ENCODE assay signal across 28 cellular contexts in genomic region chr17:31673076-31673475, GRCh38.
DNase-seq lines count a peak whose midpoint lies in the region; ATAC-seq and TF ChIP-seq lines count a peak whose summit lies in the region.
"Had no signal": no experiment of that assay in that cellular context is flagged by ENCODE, and none has a peak within 500 bp of the region (broad histone marks: within the 10 kb centered on the region; RNA-seq: fewer than 3 reads in every experiment).

No MANE protein-coding gene starts in this region.

- no peak overlapping the region for H3K27ac ChIP-seq in SK-N-SH (ENCODE audit: low read depth in 2 of 2, low read length in 1 of 2)
- H3K27ac ChIP-seq in IMR-90 (ENCODE audit: insufficient read depth, low read length) = no peak overlapping the region
- H3K27ac ChIP-seq: 22Rv1, C4-2B had no signal

- no peaks in the 10 kb centered on the region for H4K20me1 ChIP-seq in SK-N-SH (ENCODE audit: insufficient read depth)
- no peaks in the 10 kb centered on the region for H4K20me1 ChIP-seq in IMR-90 (ENCODE audit: insufficient read depth, low read length)

- 0 out of 2 replicates have a peak overlapping the region, but pooled peaks have one; percentile 4 for H2BK120ac ChIP-seq in IMR-90 (ENCODE audit: low read depth, low read length)

- BruUV-seq in IMR-90 (replicated peaks; lab: Mats Ljungman, UMichigan) = no TSS peak

- no peaks in the 10 kb centered on the region for H3K79me2 ChIP-seq in SK-N-SH (ENCODE audit: insufficient read depth)

- H2BK20ac ChIP-seq in IMR-90 (ENCODE audit: low read depth, low read length) = no peak overlapping the region

- peaks cover 18% of the 10 kb centered on the region for H3F3A ChIP-seq in SK-N-SH (replicated peaks; ENCODE audit: insufficient read depth)

- no peaks in the 10 kb centered on the region for H3K36me3 ChIP-seq in SK-N-SH (replicated peaks in 1 of 2; ENCODE audit: control insufficient read depth in 1 of 2, insufficient read depth in 2 of 2, low read length in 1 of 2)
- no peaks in the 10 kb centered on the region for H3K36me3 ChIP-seq in IMR-90 (ENCODE audit: control insufficient read depth, insufficient read depth, low read length)

- no peak for TF ChIP-seq RAD21 in SK-N-SH (IDR thresholded peaks at IDR 0.05; ENCODE audit: low read length)
- no peak for TF ChIP-seq RAD21 in IMR-90 (IDR thresholded peaks at IDR 0.05; ENCODE audit: low read length)

- H2AK9ac ChIP-seq in IMR-90 (replicated peaks; ENCODE audit: low read depth, low read length, poor library complexity) = no peak overlapping the region

- DNase-seq in SK-N-SH (no peak), IMR-90 (no peak), left lobe of liver (ENCODE audit: low spot score) (peak; percentile 12), posterior vena cava (ENCODE audit: low spot score) (peak; percentile 5), DMS153 treated with DMSO at 0.1 percent for 48 hours (lab: John Stamatoyannopoulos, UW; ENCODE audit: unreplicated experiment) (no peak)
- DNase-seq: Caco-2; CD8-positive, alpha-beta T cell; DMS79; EL; GDM1; GOT3; HCEC 1CT; Karpas-422; NCI-H1092 treated with DMSO at 0.1 percent for 48 hours; NCI-H1436; NCI-H187; NCI-H2081 treated with DMSO at 0.1 percent for 48 hours; NCI-H2171; NCI-H226; NCI-H510A; NCI-H69; SIG-M5 had no signal

- no peak overlapping the region for H3K4ac ChIP-seq in IMR-90 (ENCODE audit: low read depth, low read length)

- in situ Hi-C loops in IMR-90 (cut with MboI; ENCODE audit: low sequenced_read_pairs) = no loop called here

- no peak overlapping the region for H2BK15ac ChIP-seq in IMR-90 (ENCODE audit: low read depth, low read length)

- 73% methylated on average over 8 of the region's 8 CpGs for WGBS in SK-N-SH (ENCODE audit: low lambda C conversion rate)
- no CpG with 5 or more reads among the region's 8 CpGs for WGBS in IMR-90 (ENCODE audit: extremely low coverage in 2 of 2, insufficient read length in 1 of 2), 2 experiments

- peaks cover 2 to 14% of the 10 kb centered on the region in 2 experiments; a peak in 3 of 4 replicates for H3K4me1 ChIP-seq in SK-N-SH (ENCODE audit: control insufficient read depth in 1 of 2, insufficient read depth in 2 of 2, low read depth in 1 of 2, low read length in 1 of 2)
- peaks cover 3% of the 10 kb centered on the region; the same call in 1 of the 2 replicates for H3K4me1 ChIP-seq in IMR-90 (ENCODE audit: control insufficient read depth, insufficient read depth, low read length)
- H3K4me1 ChIP-seq: Caco-2 had no signal

- no peak overlapping the region for H3K23ac ChIP-seq in IMR-90 (ENCODE audit: low read depth, low read length)

- H3K9ac ChIP-seq in SK-N-SH (no peak overlapping the region), IMR-90 (ENCODE audit: low read depth, low read length) (no peak overlapping the region)

- CTCF ChIA-PET in SK-N-SH (lab: Yijun Ruan, JAX) (interaction anchor here (1.3 to 1.8 kb wide), 2 partner anchors 23 to 169 kb away, joined by 3 to 7 read pairs; no protein-coding TSS in a partner anchor), IMR-90 (lab: Yijun Ruan, JAX) (interaction anchor here (1.0 kb wide), 1 partner anchor 170 kb away, joined by 3 read pairs; no protein-coding TSS in a partner anchor)

- no peak for TF ChIP-seq EP300 in SK-N-SH (IDR thresholded peaks at IDR 0.05; ENCODE audit: borderline replicate concordance in 1 of 2, low read depth in 1 of 2, low read length in 1 of 2)

- H3K4me3 ChIP-seq in SK-N-SH (ENCODE audit: low read depth in 2 of 2, low read length in 1 of 2) (no peak overlapping the region), IMR-90 (ENCODE audit: insufficient read depth, low read depth, low read length) (no peak overlapping the region)
- H3K4me3 ChIP-seq: GM12878 had no signal

- no peaks in the 10 kb centered on the region for H3K9me2 ChIP-seq in SK-N-SH

- H4K8ac ChIP-seq in IMR-90 (ENCODE audit: low read depth in 2 of 2, low read length in 2 of 2) = no peak overlapping the region

- H4K5ac ChIP-seq in IMR-90 (ENCODE audit: low read depth, low read length) = no peak overlapping the region

- H3K79me1 ChIP-seq in IMR-90 (ENCODE audit: low read depth in 1 of 2, low read length in 2 of 2) = no peaks in the 10 kb centered on the region

- H3K9me1 ChIP-seq in IMR-90 (ENCODE audit: insufficient read depth, low read length) = peaks cover 8% of the 10 kb centered on the region; the same call in 1 of the 2 replicates

- TF ChIP-seq CTCF in SK-N-SH (IDR thresholded peaks at IDR 0.05) = no peak
- no peak for TF ChIP-seq CTCF in IMR-90 (conservative IDR thresholded peaks at IDR 0.05; ENCODE audit: low read depth, low read length)

- no peak overlapping the region; the same call in 1 of the 2 replicates for H3K14ac ChIP-seq in IMR-90 (replicated peaks; ENCODE audit: low read depth, low read length)

- intact Hi-C loops in IMR-90 (cut with micrococcal nuclease) (no loop called here), posterior vena cava (cut with DNase I) (no loop called here)

- H2AK5ac ChIP-seq in IMR-90 (ENCODE audit: low read depth, low read length) = peak overlapping the region; percentile 49; the same call in 1 of the 2 replicates

- H3K27me3 ChIP-seq in SK-N-SH (ENCODE audit: insufficient read depth) = no peaks in the 10 kb centered on the region
- H3K27me3 ChIP-seq in IMR-90 (ENCODE audit: control insufficient read depth, insufficient read depth, low read length) = no peaks in the 10 kb centered on the region; the same call in 1 of the 2 replicates

- H3K56ac ChIP-seq in IMR-90 (ENCODE audit: extremely low read depth, insufficient read depth, low read length) = no peak overlapping the region

- H2BK5ac ChIP-seq in IMR-90 (ENCODE audit: low read depth, low read length, poor library complexity, severe bottlenecking) = no peak overlapping the region

- no peak overlapping the region for H4K91ac ChIP-seq in IMR-90 (ENCODE audit: insufficient read depth, low read depth, low read length)

- dilution Hi-C loops in IMR-90 (cut with HindIII; ENCODE audit: low sequenced_read_pairs, unreplicated experiment) = no loop called here

- TF ChIP-seq POLR2A in IMR-90 (IDR thresholded peaks at IDR 0.05; ENCODE audit: low read depth, low read length) = no peak

- H3K9me3 ChIP-seq in SK-N-SH = no peaks in the 10 kb centered on the region
- H3K9me3 ChIP-seq in IMR-90 (ENCODE audit: control insufficient read depth, insufficient read depth, low read length) = no peaks in the 10 kb centered on the region

- H2AFZ ChIP-seq in SK-N-SH (ENCODE audit: low read depth) = no peak overlapping the region
- peak overlapping the region; percentile 33 for H2AFZ ChIP-seq in IMR-90 (replicated peaks; ENCODE audit: low read length, poor library complexity)

- ATAC-seq in SK-N-SH treated with all-trans-retinoic acid at 6 μM for 48 hours (no peak), IMR-90 (ENCODE audit: low read depth) (no peak), left lobe of liver (no peak), HG02970 (IDR thresholded peaks at IDR 0.05; ENCODE audit: low FRiP score, unreplicated experiment) (no peak)
- ATAC-seq: CD8-positive, alpha-beta T cell; GM12878; Panc1 had no signal

- H3K18ac ChIP-seq in IMR-90 (ENCODE audit: low read depth, low read length) = no peak overlapping the region

- H3K4me2 ChIP-seq in SK-N-SH = no peak overlapping the region
- no peak overlapping the region for H3K4me2 ChIP-seq in IMR-90 (ENCODE audit: low read depth, low read length)

- POLR2A ChIA-PET in SK-N-SH (lab: Yijun Ruan, JAX) = no interaction called here
- POLR2A ChIA-PET in IMR-90 (lab: Charles Lee; ENCODE audit: unreplicated experiment) = no interaction called here

TF ChIP-seq in SK-N-SH, 30 proteins besides CTCF, POLR2A, EP300 and RAD21 (continues in another document):
- TF ChIP-seq, protein P1, sequence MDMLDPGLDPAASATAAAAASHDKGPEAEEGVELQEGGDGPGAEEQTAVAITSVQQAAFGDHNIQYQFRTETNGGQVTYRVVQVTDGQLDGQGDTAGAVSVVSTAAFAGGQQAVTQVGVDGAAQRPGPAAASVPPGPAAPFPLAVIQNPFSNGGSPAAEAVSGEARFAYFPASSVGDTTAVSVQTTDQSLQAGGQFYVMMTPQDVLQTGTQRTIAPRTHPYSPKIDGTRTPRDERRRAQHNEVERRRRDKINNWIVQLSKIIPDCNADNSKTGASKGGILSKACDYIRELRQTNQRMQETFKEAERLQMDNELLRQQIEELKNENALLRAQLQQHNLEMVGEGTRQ (IDR thresholded peaks at IDR 0.05; ENCODE audit: borderline replicate concordance, low read depth, low read length) = no peak

TF ChIP-seq in SK-N-SH treated with all-trans-retinoic acid at 6 μM for 48 hours, 23 proteins besides CTCF, POLR2A, EP300 and RAD21 (continues in another document):
- TF ChIP-seq TOX (CRISPR knock-in tag; IDR thresholded peaks at IDR 0.05; ENCODE audit: borderline replicate concordance) = no peak
- TF ChIP-seq ESRRG (CRISPR knock-in tag; IDR thresholded peaks at IDR 0.05) = no peak

TF ChIP-seq in IMR-90, 13 proteins besides CTCF, POLR2A, EP300 and RAD21 (continues in another document):
- TF ChIP-seq MAZ (IDR thresholded peaks at IDR 0.05; ENCODE audit: borderline replicate concordance, low read depth, low read length) (no peak), MXI1 (IDR thresholded peaks at IDR 0.05; ENCODE audit: borderline replicate concordance, low read depth, low read length) (no peak), RFX5 (IDR thresholded peaks at IDR 0.05; ENCODE audit: low read depth, low read length) (no peak), NFE2L2 (IDR thresholded peaks at IDR 0.05; ENCODE audit: low read depth, low read length) (no peak), SMC3 (IDR thresholded peaks at IDR 0.05; ENCODE audit: low read depth, low read length) (no peak), RCOR1 (IDR thresholded peaks at IDR 0.05; ENCODE audit: insufficient replicate concordance, low read length) (no peak), BHLHE40 (IDR thresholded peaks at IDR 0.05; ENCODE audit: low read depth, low read length) (no peak)
- TF ChIP-seq, protein P1 (IDR thresholded peaks at IDR 0.05; ENCODE audit: low read depth, low read length) = no peak
- TF ChIP-seq, protein P2, sequence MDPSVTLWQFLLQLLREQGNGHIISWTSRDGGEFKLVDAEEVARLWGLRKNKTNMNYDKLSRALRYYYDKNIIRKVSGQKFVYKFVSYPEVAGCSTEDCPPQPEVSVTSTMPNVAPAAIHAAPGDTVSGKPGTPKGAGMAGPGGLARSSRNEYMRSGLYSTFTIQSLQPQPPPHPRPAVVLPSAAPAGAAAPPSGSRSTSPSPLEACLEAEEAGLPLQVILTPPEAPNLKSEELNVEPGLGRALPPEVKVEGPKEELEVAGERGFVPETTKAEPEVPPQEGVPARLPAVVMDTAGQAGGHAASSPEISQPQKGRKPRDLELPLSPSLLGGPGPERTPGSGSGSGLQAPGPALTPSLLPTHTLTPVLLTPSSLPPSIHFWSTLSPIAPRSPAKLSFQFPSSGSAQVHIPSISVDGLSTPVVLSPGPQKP (IDR thresholded peaks at IDR 0.05; ENCODE audit: borderline replicate concordance, low read depth, low read length) = no peak

Comparison
In these comparisons a context has a peak if more than half of its experiments do, and no peak if none do; other contexts are left out.
1. DNase-seq: peak in left lobe of liver (single experiment) and posterior vena cava (single experiment); none in SK-N-SH (single experiment), IMR-90 (single experiment) and DMS153 treated with DMSO at 0.1 percent for 48 hours (single experiment).